Comparison of ENCODE assay signal across 9 cellular contexts in the genomic region with DNA sequence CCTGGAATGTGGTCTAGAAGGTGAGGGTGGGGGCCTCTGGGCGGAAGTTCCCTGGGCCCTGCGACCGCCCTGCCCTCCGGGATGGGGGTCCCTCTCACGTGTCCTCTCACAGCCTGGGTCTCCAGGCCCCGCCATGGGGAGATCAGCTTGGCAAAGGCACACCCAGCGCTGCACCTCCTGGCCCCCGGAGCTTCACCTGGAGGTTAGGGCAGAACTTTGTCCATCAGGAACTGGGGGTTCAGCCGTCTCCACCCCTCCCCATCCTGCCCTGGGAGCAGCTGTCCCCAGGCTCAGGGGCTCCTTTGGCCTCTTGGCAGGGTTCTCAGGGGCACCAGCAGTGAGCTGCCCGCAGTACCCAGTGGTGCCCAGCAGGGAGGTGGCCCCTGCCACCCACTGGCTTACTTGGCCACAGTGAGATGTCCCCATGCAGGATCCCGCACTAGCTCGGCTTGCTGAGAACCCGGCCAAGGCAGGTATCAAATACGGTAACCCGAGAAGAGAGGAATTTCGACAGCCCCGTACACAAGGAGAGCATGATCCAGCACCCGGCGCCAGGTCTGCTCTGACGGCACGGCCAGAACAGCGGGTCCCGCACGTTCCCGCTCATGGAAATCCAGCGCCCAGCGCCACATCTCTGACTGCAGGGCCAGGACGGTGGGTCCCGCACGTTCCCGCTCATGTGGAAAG. TPM values are rescaled to one million over a fixed set of nuclear protein-coding genes. Genes with fewer than 3 reads are reported as not detected.
DNase-seq lines count a peak whose midpoint lies in the region; ATAC-seq and TF ChIP-seq lines count a peak whose summit lies in the region.
"Had no signal": no experiment of that assay in that cellular context is flagged by ENCODE, and none has a peak within 500 bp of the region (broad histone marks: within the 10 kb centered on the region; RNA-seq: fewer than 3 reads in every experiment).

No MANE protein-coding gene starts in this region.

- H3K4me2 ChIP-seq in trophoblast cell (ENCODE audit: low read length) = no peak overlapping the region

- H3K9ac ChIP-seq in trophoblast cell (ENCODE audit: low read length) = no peak overlapping the region

- no peaks in the 10 kb centered on the region for H3K9me3 Mint-ChIP-seq in activated CD8-positive, alpha-beta memory T cell treated with anti-CD3 and anti-CD28 coated beads, Interleukin-2, amount 10 ng/mL, durations not matched to agents 7 days and 5 days (ENCODE audit: low read depth)

- H3K27me3 ChIP-seq in upper lobe of right lung (peaks cover 11% of the 10 kb centered on the region), trophoblast cell (ENCODE audit: insufficient read depth, low read length) (no peaks in the 10 kb centered on the region)

- H3K4me1 Mint-ChIP-seq in activated CD8-positive, alpha-beta memory T cell treated with anti-CD3 and anti-CD28 coated beads, Interleukin-2, amount 10 ng/mL, durations not matched to agents 7 days and 5 days = no peaks in the 10 kb centered on the region

- no peak overlapping the region for H3K14ac ChIP-seq in trophoblast cell (ENCODE audit: low read length)

- DNase-seq in activated CD8-positive, alpha-beta memory T cell treated with anti-CD3 and anti-CD28 coated beads, Interleukin-2, amount 10 ng/mL, durations not matched to agents 7 days and 5 days = no peak
- DNase-seq in activated CD8-positive, alpha-beta memory T cell treated with anti-CD3 and anti-CD28 coated beads, Interleukin-2, amount 50 U/mL, for 4 hours = no peak
- no peak for DNase-seq in left colon
- no peak for DNase-seq in upper lobe of right lung
- DNase-seq in EL = no peak
- DNase-seq in trophoblast cell = no peak
- no peak for DNase-seq in NCI-H2227 (lab: John Stamatoyannopoulos, UW; ENCODE audit: unreplicated experiment)
- DNase-seq: substantia nigra had no signal

- H2BK120ac ChIP-seq in trophoblast cell (ENCODE audit: insufficient read depth, low read length, poor library complexity) = no peak overlapping the region

- peak; percentile 51 for ATAC-seq in activated CD8-positive, alpha-beta memory T cell treated with anti-CD3 and anti-CD28 coated beads, Interleukin-2, amount 10 ng/mL, durations not matched to agents 7 days and 5 days
- ATAC-seq in left colon (peak; percentile 35), upper lobe of right lung (peak; percentile 64)

- no peak overlapping the region for H3K23ac ChIP-seq in trophoblast cell (ENCODE audit: low read length)

- intact Hi-C loops in left colon (cut with DNase I, micrococcal nuclease) (no loop called here), upper lobe of right lung (cut with DNase I) (no loop called here)

- H3K79me2 ChIP-seq in trophoblast cell (ENCODE audit: control insufficient read depth, insufficient read depth, low read length, poor library complexity) = no peaks in the 10 kb centered on the region

- H3K36me3 Mint-ChIP-seq in activated CD8-positive, alpha-beta memory T cell treated with anti-CD3 and anti-CD28 coated beads, Interleukin-2, amount 10 ng/mL, durations not matched to agents 7 days and 5 days = no peaks in the 10 kb centered on the region

- H2BK5ac ChIP-seq in trophoblast cell (ENCODE audit: low read depth, low read length, poor library complexity) = no peak overlapping the region

- H3K9me3 ChIP-seq in upper lobe of right lung = no peaks in the 10 kb centered on the region
- H3K9me3 ChIP-seq in trophoblast cell (ENCODE audit: insufficient read depth, low read depth, low read length) = no peaks in the 10 kb centered on the region

- CTCF ChIA-PET in activated CD8-positive, alpha-beta memory T cell treated with anti-CD3 and anti-CD28 coated beads, Interleukin-2, amount 10 ng/mL, durations not matched to agents 7 days and 5 days (lab: Charles Lee) = interaction anchor here (0.6 to 1.8 kb wide), 6 partner anchors 9 to 149 kb away, joined by 3 to 7 read pairs (median 4); no protein-coding TSS in a partner anchor

- H2AFZ ChIP-seq in trophoblast cell (ENCODE audit: insufficient read depth, low read length, poor library complexity) = no peak overlapping the region

- no peak overlapping the region for H4K91ac ChIP-seq in trophoblast cell (ENCODE audit: low read depth, low read length)

- H3K4me3 ChIP-seq in upper lobe of right lung (no peak overlapping the region), trophoblast cell (ENCODE audit: low read depth, low read length) (no peak overlapping the region)

- no peak overlapping the region for H3K4me3 Mint-ChIP-seq in activated CD8-positive, alpha-beta memory T cell treated with anti-CD3 and anti-CD28 coated beads, Interleukin-2, amount 10 ng/mL, durations not matched to agents 7 days and 5 days

- WGBS in trophoblast cell (ENCODE audit: extremely low coverage, insufficient coverage, insufficient read length) = no CpG with 5 or more reads among the region's 31 CpGs

- H2AK5ac ChIP-seq in trophoblast cell (ENCODE audit: low read length) = no peak overlapping the region

- no peaks in the 10 kb centered on the region for H3K79me1 ChIP-seq in trophoblast cell (ENCODE audit: low read length)

- peaks cover 32% of the 10 kb centered on the region for H3K27me3 Mint-ChIP-seq in activated CD8-positive, alpha-beta memory T cell treated with anti-CD3 and anti-CD28 coated beads, Interleukin-2, amount 10 ng/mL, durations not matched to agents 7 days and 5 days

- TF ChIP-seq CTCF in VCaP (conservative IDR thresholded peaks at IDR 0.05) (peak; percentile 74), upper lobe of right lung (IDR thresholded peaks at IDR 0.05) (no peak)

- H3K18ac ChIP-seq in trophoblast cell (ENCODE audit: low read length) = no peak overlapping the region

- H3K4ac ChIP-seq in trophoblast cell (ENCODE audit: low read depth, low read length) = no peak overlapping the region

- no peak overlapping the region for H4K8ac ChIP-seq in trophoblast cell (ENCODE audit: low read depth, low read length)

- H3K36me3 ChIP-seq in upper lobe of right lung (no peaks in the 10 kb centered on the region), trophoblast cell (ENCODE audit: control insufficient read depth in 1 of 2, insufficient read depth in 2 of 2, low read length in 2 of 2) (no peaks in the 10 kb centered on the region)

- H4K12ac ChIP-seq in trophoblast cell (ENCODE audit: low read depth, low read length) = no peak overlapping the region

- H3K4me1 ChIP-seq in upper lobe of right lung = no peaks in the 10 kb centered on the region
- no peaks in the 10 kb centered on the region for H3K4me1 ChIP-seq in trophoblast cell (ENCODE audit: control insufficient read depth in 1 of 2, insufficient read depth in 2 of 2, low read length in 2 of 2)

- H2BK12ac ChIP-seq in trophoblast cell (ENCODE audit: low read length) = no peak overlapping the region

- no peak overlapping the region for H3K27ac Mint-ChIP-seq in activated CD8-positive, alpha-beta memory T cell treated with anti-CD3 and anti-CD28 coated beads, Interleukin-2, amount 10 ng/mL, durations not matched to agents 7 days and 5 days

- H3K27ac ChIP-seq in VCaP (peak overlapping the region; percentile 58), upper lobe of right lung (no peak overlapping the region), trophoblast cell (ENCODE audit: low read depth, low read length) (no peak overlapping the region)

RNA-seq across cellular contexts. Expression of a gene that starts 36.7 kb away (rescaled TPM):
- total RNA-seq in activated CD8-positive, alpha-beta memory T cell treated with anti-CD3 and anti-CD28 coated beads, Interleukin-2, amount 10 ng/mL, durations not matched to agents 7 days and 5 days = 10 to 100 TPM; 37.7 to 45.2 TPM
- total RNA-seq in left colon (10 to 100 TPM; 13.0 to 18.5 TPM), upper lobe of right lung (19.0 TPM)
- 21.7 and 21.9 TPM in 2 replicates for polyA plus RNA-seq in trophoblast cell (2013)

RNA-seq across cellular contexts. Expression of a gene that starts 38.9 kb away (rescaled TPM):
- total RNA-seq in activated CD8-positive, alpha-beta memory T cell treated with anti-CD3 and anti-CD28 coated beads, Interleukin-2, amount 10 ng/mL, durations not matched to agents 7 days and 5 days = 100 to 1,000 TPM in 1 of 2 experiments, 10 to 100 TPM in 1; 94.3 to 101 TPM
- total RNA-seq in left colon = 100 to 1,000 TPM in 1 of 2 donors, 10 to 100 TPM in 1; 97.5 to 105 TPM
- 86.0 TPM for total RNA-seq in upper lobe of right lung
- 9.7 and 10.3 TPM in 2 replicates for polyA plus RNA-seq in trophoblast cell (2013)

RNA-seq across cellular contexts. Expression of a gene that starts 50.0 kb away (rescaled TPM):
- 10 to 100 TPM; 44.2 to 47.4 TPM for total RNA-seq in activated CD8-positive, alpha-beta memory T cell treated with anti-CD3 and anti-CD28 coated beads, Interleukin-2, amount 10 ng/mL, durations not matched to agents 7 days and 5 days
- total RNA-seq in left colon (10 to 100 TPM; 69.1 to 74.4 TPM), upper lobe of right lung (148 TPM)
- polyA plus RNA-seq in trophoblast cell (2013) = 112 and 114 TPM in 2 replicates
